ENCODE assay signal across 13 cellular contexts in the genomic region with DNA sequence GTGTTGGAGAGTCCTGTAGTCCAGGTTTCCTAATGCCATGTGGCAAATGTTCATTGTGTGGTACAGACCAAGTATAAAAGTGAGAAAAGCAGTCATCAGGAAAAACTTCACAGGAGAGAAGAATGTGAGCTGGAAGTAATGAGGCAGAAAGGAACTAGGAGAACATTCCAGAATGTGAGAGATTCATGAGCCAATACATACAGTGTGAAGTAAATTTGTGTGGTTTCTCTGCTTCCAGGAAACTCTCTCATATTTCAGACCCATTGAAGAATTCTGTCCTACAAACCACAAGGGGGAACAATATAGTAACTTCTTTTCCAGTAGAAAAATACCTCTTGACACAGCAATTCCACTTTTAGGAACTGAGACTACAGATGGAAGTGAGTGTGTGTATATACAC.
DNase-seq lines count a peak whose midpoint lies in the region; ATAC-seq and TF ChIP-seq lines count a peak whose summit lies in the region.
"Had no signal": no experiment of that assay in that cellular context is flagged by ENCODE, and none has a peak within 500 bp of the region (broad histone marks: within the 10 kb centered on the region; RNA-seq: fewer than 3 reads in every experiment).

No MANE protein-coding gene starts in this region.

- no peak for TF ChIP-seq CTCF in fibroblast of villous mesenchyme (IDR thresholded peaks at IDR 0.05; ENCODE audit: insufficient read depth, low read depth, low read length)
- peak in 1 of 4 experiments; percentile 17 for TF ChIP-seq CTCF in sigmoid colon (IDR thresholded peaks at IDR 0.05)

- H3K4me3 ChIP-seq in fibroblast of villous mesenchyme (ENCODE audit: low read depth, low read length) (no peak overlapping the region), sigmoid colon (no peak overlapping the region)
- H3K4me3 ChIP-seq: skin epidermis had no signal

- intact Hi-C loops in sigmoid colon (cut with DNase I): loop anchor here (5.0 kb wide), 1 partner anchor 136 kb away; a partner anchor contains a TSS

- TF ChIP-seq EP300 in sigmoid colon (IDR thresholded peaks at IDR 0.05): no peak

- no peaks in the 10 kb centered on the region for H3K9me3 ChIP-seq in sigmoid colon

- no peaks in the 10 kb centered on the region for H3K36me3 ChIP-seq in sigmoid colon

- no peak for TF ChIP-seq POLR2A in sigmoid colon (IDR thresholded peaks at IDR 0.05)

- DNase-seq in GM03348 (ENCODE audit: low spot score) (peak; percentile 78), RPMI7951 (ENCODE audit: low read depth) (peak; percentile 1), fibroblast of villous mesenchyme (ENCODE audit: low read depth) (peak; percentile 5), sigmoid colon (no peak), substantia nigra (lab: John Stamatoyannopoulos, UW) (no peak), NCI-H524 (lab: John Stamatoyannopoulos, UW) (no peak), NCI-H2029 treated with DMSO at 0.1 percent for 48 hours (lab: John Stamatoyannopoulos, UW) (no peak)
- DNase-seq: activated CD4-positive, alpha-beta T cell treated with anti-CD3 and anti-CD28 coated beads for 4 hours; caudate nucleus; GOT3; T-cell had no signal

- H3K4me1 ChIP-seq in sigmoid colon: peaks cover 0 to 79% (median 57%) of the 10 kb centered on the region in 4 donors

- no peaks in the 10 kb centered on the region for H3K27me3 ChIP-seq in sigmoid colon

- H3K27ac ChIP-seq in sigmoid colon (peak overlapping the region; percentile 59 to 77 (median 74)), substantia nigra (ENCODE audit: low read depth, low read length, poor library complexity, severe bottlenecking) (no peak overlapping the region)
- H3K27ac ChIP-seq: skin epidermis had no signal

- ATAC-seq in GM21526 (IDR thresholded peaks at IDR 0.05; ENCODE audit: low FRiP score, unreplicated experiment): no peak
- ATAC-seq: T-cell had no signal

Comparison
In these comparisons a context has a peak if more than half of its experiments do, and no peak if none do; other contexts are left out.
1. DNase-seq: peak in GM03348 (single experiment), RPMI7951 (single experiment) and fibroblast of villous mesenchyme (single experiment); none in sigmoid colon (single experiment), substantia nigra (0 of 49), NCI-H524 (0 of 2) and NCI-H2029 treated with DMSO at 0.1 percent for 48 hours (single experiment).